In the genomic region with DNA sequence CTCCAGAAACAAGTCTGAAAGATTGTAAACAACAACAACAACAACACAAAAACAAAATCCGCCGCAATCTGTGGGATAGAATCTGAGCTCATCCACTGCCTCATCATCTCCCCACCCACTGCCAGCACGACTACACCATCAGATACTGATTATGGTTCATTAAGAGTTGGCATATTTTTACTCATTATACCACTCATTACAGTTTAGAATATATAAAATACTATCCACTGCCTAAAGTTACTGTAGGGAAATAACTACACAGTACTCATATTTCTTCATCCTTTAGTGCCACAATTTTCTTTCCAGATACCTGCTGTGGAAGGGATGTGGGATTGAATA, we compare ENCODE assay signal across 20 cellular contexts.
DNase-seq lines count a peak whose midpoint lies in the region; ATAC-seq lines count a peak whose summit lies in the region.
"Had no signal": no experiment of that assay in that cellular context is flagged by ENCODE, and none has a peak within 500 bp of the region (broad histone marks: within the 10 kb centered on the region; RNA-seq: fewer than 3 reads in every experiment).

No MANE protein-coding gene starts in this region.

- intact Hi-C loops in activated T-helper 2 cell treated with anti-CD3 and anti-CD28 coated beads, Interferon-gamma antibody, Interleukin-2, Interleukin-4, amounts not matched to agents 10 μg/mL and 5 μg/mL and 100 μg/mL, durations not matched to agents 14 hours and 24 hours and 36 hours (cut with micrococcal nuclease), result no loop called here

- no peaks in the 10 kb centered on the region for H3K27me3 Mint-ChIP-seq in activated T-helper 2 cell treated with anti-CD3 and anti-CD28 coated beads, Interferon-gamma antibody, Interleukin-2, Interleukin-4, amounts not matched to agents 10 μg/mL and 5 μg/mL and 100 μg/mL, durations not matched to agents 14 hours and 24 hours and 36 hours (ENCODE audit: low read depth)
- H3K27me3 Mint-ChIP-seq: CD4-positive, CD25-positive, alpha-beta regulatory T cell had no signal

- H3K4me1 Mint-ChIP-seq in activated T-helper 2 cell treated with anti-CD3 and anti-CD28 coated beads, Interferon-gamma antibody, Interleukin-2, Interleukin-4, amounts not matched to agents 10 μg/mL and 5 μg/mL and 100 μg/mL, durations not matched to agents 14 hours and 24 hours and 36 hours (ENCODE audit: low read depth), result peaks cover 4% of the 10 kb centered on the region
- H3K4me1 Mint-ChIP-seq: CD4-positive, CD25-positive, alpha-beta regulatory T cell had no signal

- H3K4me3 Mint-ChIP-seq in activated T-helper 2 cell treated with anti-CD3 and anti-CD28 coated beads, Interferon-gamma antibody, Interleukin-2, Interleukin-4, amounts not matched to agents 10 μg/mL and 5 μg/mL and 100 μg/mL, durations not matched to agents 14 hours and 24 hours and 36 hours (ENCODE audit: low read depth), result no peak overlapping the region
- H3K4me3 Mint-ChIP-seq: CD4-positive, CD25-positive, alpha-beta regulatory T cell had no signal

- ATAC-seq in GM18909 (IDR thresholded peaks at IDR 0.05; ENCODE audit: poor library complexity, unreplicated experiment) (peak; percentile 19), GM21619 (IDR thresholded peaks at IDR 0.05; ENCODE audit: unreplicated experiment) (peak; percentile 27), HG02938 (IDR thresholded peaks at IDR 0.05; ENCODE audit: unreplicated experiment) (peak; percentile 21), GM18867 (IDR thresholded peaks at IDR 0.05; ENCODE audit: unreplicated experiment) (no peak)
- ATAC-seq: HCT116, SK-N-SH treated with all-trans-retinoic acid at 6 μM for 48 hours had no signal

- H3K27ac Mint-ChIP-seq in activated T-helper 2 cell treated with anti-CD3 and anti-CD28 coated beads, Interferon-gamma antibody, Interleukin-2, Interleukin-4, amounts not matched to agents 10 μg/mL and 5 μg/mL and 100 μg/mL, durations not matched to agents 14 hours and 24 hours and 36 hours, result peak overlapping the region; percentile 15
- H3K27ac Mint-ChIP-seq: CD4-positive, CD25-positive, alpha-beta regulatory T cell had no signal

- H3K9me3 Mint-ChIP-seq in activated T-helper 2 cell treated with anti-CD3 and anti-CD28 coated beads, Interferon-gamma antibody, Interleukin-2, Interleukin-4, amounts not matched to agents 10 μg/mL and 5 μg/mL and 100 μg/mL, durations not matched to agents 14 hours and 24 hours and 36 hours, result no peaks in the 10 kb centered on the region

- no peak for DNase-seq in activated T-helper 2 cell treated with anti-CD3 and anti-CD28 coated beads, Interferon-gamma antibody, Interleukin-2, Interleukin-4, amounts not matched to agents 10 μg/mL and 5 μg/mL and 100 μg/mL, durations not matched to agents 14 hours and 24 hours and 36 hours (ENCODE audit: low spot score)
- DNase-seq in stimulated activated CD4-positive, alpha-beta T cell treated with anti-CD3 and anti-CD28 coated beads, Interleukin-15, amount 100 ng/mL, for 24 hours, result no peak
- no peak for DNase-seq in NCI-H748 (lab: John Stamatoyannopoulos, UW; ENCODE audit: unreplicated experiment)
- DNase-seq: CD4-positive, CD25-positive, alpha-beta regulatory T cell; DMS79 treated with DMSO at 0.1 percent for 48 hours; GOT3; KG1; NCI-H1105; NCI-H146; NCI-H2029; NCI-H2227 treated with DMSO at 0.1 percent for 48 hours; NCI-H510A treated with DMSO at 0.1 percent for 48 hours; NCI-H82; Peyer's patch had no signal

- no peaks in the 10 kb centered on the region for H3K36me3 Mint-ChIP-seq in activated T-helper 2 cell treated with anti-CD3 and anti-CD28 coated beads, Interferon-gamma antibody, Interleukin-2, Interleukin-4, amounts not matched to agents 10 μg/mL and 5 μg/mL and 100 μg/mL, durations not matched to agents 14 hours and 24 hours and 36 hours (ENCODE audit: low read depth)
- H3K36me3 Mint-ChIP-seq: CD4-positive, CD25-positive, alpha-beta regulatory T cell had no signal
